In genomic region chr17:41880130-41880529, GRCh38 we compare ENCODE assay signal across 18 cellular contexts. TPM values are rescaled to one million over a fixed set of nuclear protein-coding genes. Genes with fewer than 3 reads are reported as not detected.
A peak's percentile ranks its signal among the peaks of the same experiment; 100 is the strongest.
DNase-seq lines count a peak whose midpoint lies in the region; ATAC-seq, FAIRE-seq and TF ChIP-seq lines count a peak whose summit lies in the region.
"Had no signal": no experiment of that assay in that cellular context is flagged by ENCODE, and none has a peak within 500 bp of the region (broad histone marks: within the 10 kb centered on the region; RNA-seq: fewer than 3 reads in every experiment).

No MANE protein-coding gene starts in this region.

- no peak for TF ChIP-seq POLR2A in HepG2 (IDR thresholded peaks at IDR 0.05; ENCODE audit: insufficient read depth in 1 of 2, low read depth in 2 of 2, low read length in 2 of 2)

- TF ChIP-seq EP300 in HepG2 (IDR thresholded peaks at IDR 0.05; ENCODE audit: low read depth in 2 of 2, low read length in 2 of 2) (no peak), HepG2 (CRISPR knock-in tag; IDR thresholded peaks at IDR 0.05; ENCODE audit: borderline replicate concordance) (no peak)

- POLR2A ChIA-PET in HepG2 (lab: Yijun Ruan, JAX) (no interaction called here), MCF 10A (lab: Yijun Ruan, JAX) (interaction anchor here (0.9 to 1.2 kb wide), 2 partner anchors 10 to 16 kb away, joined by 3 read pairs; no protein-coding TSS in a partner anchor)

- H3K27ac ChIP-seq in liver (ENCODE audit: low read depth in 1 of 2, low read length in 2 of 2): no peak overlapping the region
- no peak overlapping the region for H3K27ac ChIP-seq in HepG2 (ENCODE audit: extremely low read length, insufficient read depth, low read length)
- peak overlapping the region; percentile 92 for H3K27ac ChIP-seq in WERI-Rb-1
- H3K27ac ChIP-seq: C4-2B had no signal

- BruUV-seq in HepG2 (replicated peaks; lab: Mats Ljungman, UMichigan): no TSS peak
- no TSS peak for BruUV-seq in MCF 10A (replicated peaks; lab: Mats Ljungman, UMichigan)

- H4K20me1 ChIP-seq in HepG2 (ENCODE audit: insufficient read depth, low read length): no peaks in the 10 kb centered on the region

- H3K27me3 Mint-ChIP-seq in MCF 10A (ENCODE audit: insufficient read depth, unreplicated experiment): no peaks in the 10 kb centered on the region
- H3K27me3 Mint-ChIP-seq: CD4-positive, alpha-beta memory T cell had no signal

- no peak overlapping the region for H3K4me3 Mint-ChIP-seq in MCF 10A (ENCODE audit: unreplicated experiment)
- H3K4me3 Mint-ChIP-seq: CD4-positive, alpha-beta memory T cell; HFFc6 had no signal

- in situ Hi-C loops in HepG2 (cut with HindIII; ENCODE audit: extremely low pct_ligation_motif_present, low pct_unique_long_range_greater_than_20kb): no loop called here

- TF ChIP-seq RAD21 in liver (IDR thresholded peaks at IDR 0.05) (no peak), HepG2 (CRISPR knock-in tag; IDR thresholded peaks at IDR 0.05) (no peak)

- H3K36me3 Mint-ChIP-seq in MCF 10A (ENCODE audit: insufficient read depth, unreplicated experiment): peaks cover 89% of the 10 kb centered on the region

- H3K9me3 Mint-ChIP-seq in MCF 10A (ENCODE audit: unreplicated experiment): no peaks in the 10 kb centered on the region
- H3K9me3 Mint-ChIP-seq: CD4-positive, alpha-beta memory T cell; HFFc6 had no signal

- no peak overlapping the region for H3K9ac ChIP-seq in liver (ENCODE audit: low read depth in 1 of 2, low read length in 2 of 2)
- H3K9ac ChIP-seq in HepG2 (ENCODE audit: insufficient read depth, low read depth, low read length): no peak overlapping the region

- intact Hi-C loops in HepG2 (cut with micrococcal nuclease; ENCODE audit: unreplicated experiment) (no loop called here), MCF 10A (cut with micrococcal nuclease) (no loop called here)

- no peak for FAIRE-seq in HepG2 (lab: Jason Lieb, UNC)
- FAIRE-seq: A204.1, G401.6, GM12891, H1 had no signal

- no peak overlapping the region for H3K4me2 ChIP-seq in HepG2 (ENCODE audit: low read depth, low read length)

- H3K27me3 ChIP-seq in liver (ENCODE audit: control insufficient read depth in 4 of 4, insufficient read depth in 4 of 4, low read length in 3 of 4) (no peaks in the 10 kb centered on the region), HepG2 (ENCODE audit: control insufficient read depth in 1 of 2, insufficient read depth in 2 of 2, low read length in 2 of 2) (no peaks in the 10 kb centered on the region), WERI-Rb-1 (ENCODE audit: insufficient read depth, low read depth, severe bottlenecking) (no peaks in the 10 kb centered on the region)
- H3K27me3 ChIP-seq: BE2C had no signal

- TF ChIP-seq CTCF in liver (IDR thresholded peaks at IDR 0.05; ENCODE audit: low read depth, low read length, missing input control) (no peak), HepG2 (CRISPR knock-in tag; IDR thresholded peaks at IDR 0.05) (no peak), WERI-Rb-1 (IDR thresholded peaks at IDR 0.05; ENCODE audit: low read depth, low read length) (no peak), MCF 10A (IDR thresholded peaks at IDR 0.05; ENCODE audit: unreplicated experiment) (no peak)

- no peak overlapping the region for H3K4me3 ChIP-seq in liver (ENCODE audit: low read depth in 1 of 3, low read length in 3 of 3)
- H3K4me3 ChIP-seq in HepG2 (replicated peaks in 1 of 3; ENCODE audit: insufficient read depth in 1 of 3, low read depth in 2 of 3, low read length in 3 of 3): no peak overlapping the region
- no peak overlapping the region for H3K4me3 ChIP-seq in WERI-Rb-1 (ENCODE audit: low read depth, low read length)

- 52% methylated on average over 4 of the region's 4 CpGs for WGBS in liver
- 94% methylated on average over 4 of the region's 4 CpGs for WGBS in HepG2 (ENCODE audit: low lambda C conversion rate)

- H2AFZ ChIP-seq in HepG2 (ENCODE audit: low read length): no peak overlapping the region

- peaks cover 15 to 44% (median 37%) of the 10 kb centered on the region in 4 donors for H3K36me3 ChIP-seq in liver (ENCODE audit: control insufficient read depth in 4 of 4, insufficient read depth in 3 of 4, low read depth in 1 of 4, low read length in 3 of 4)
- peaks cover 37 to 72% of the 10 kb centered on the region in 2 experiments for H3K36me3 ChIP-seq in HepG2 (replicated peaks in 1 of 2; ENCODE audit: control insufficient read depth in 1 of 2, insufficient read depth in 2 of 2, low read length in 2 of 2)
- peaks cover 92% of the 10 kb centered on the region for H3K36me3 ChIP-seq in WERI-Rb-1

- ATAC-seq in HepG2: no peak
- ATAC-seq in GM18909 (IDR thresholded peaks at IDR 0.05; ENCODE audit: poor library complexity, unreplicated experiment): no peak

- DNase-seq in HepG2 (ENCODE audit: low spot score) (no peak), WERI-Rb-1 (no peak), MCF 10A (ENCODE audit: unreplicated experiment) (no peak)
- DNase-seq: BE2C; CD4-positive, alpha-beta memory T cell; DMS153; DMS79 treated with DMSO at 0.1 percent for 48 hours; EL; HCEC 1CT; HFFc6 had no signal

- CTCF ChIA-PET in HepG2 (lab: Yijun Ruan, JAX; ENCODE audit: low intra/inter-chr PET ratio, low total read pairs) (no interaction called here), MCF 10A (lab: Yijun Ruan, JAX) (no interaction called here)

- no peaks in the 10 kb centered on the region for H3K79me2 ChIP-seq in HepG2 (ENCODE audit: insufficient read depth, low read length)

- H3K4me1 Mint-ChIP-seq in MCF 10A (ENCODE audit: insufficient read depth, unreplicated experiment): no peaks in the 10 kb centered on the region

- H3K4me1 ChIP-seq in liver (ENCODE audit: control insufficient read depth in 4 of 4, insufficient read depth in 4 of 4, low read length in 3 of 4): peaks cover 0 to 6% (median 5%) of the 10 kb centered on the region in 4 donors
- H3K4me1 ChIP-seq in HepG2 (ENCODE audit: insufficient read depth, low read length): peaks cover under 1% of the 10 kb centered on the region; the same call in 1 of the 2 replicates
- H3K4me1 ChIP-seq: BE2C had no signal

- H3K9me3 ChIP-seq in liver (ENCODE audit: control insufficient read depth in 4 of 4, low read length in 3 of 4) (no peaks in the 10 kb centered on the region), HepG2 (ENCODE audit: low read length) (no peaks in the 10 kb centered on the region), WERI-Rb-1 (ENCODE audit: severe bottlenecking) (no peaks in the 10 kb centered on the region)
- H3K9me3 ChIP-seq: BE2C had no signal

- H3K27ac Mint-ChIP-seq in MCF 10A (ENCODE audit: low read depth, unreplicated experiment): no peak overlapping the region
- H3K27ac Mint-ChIP-seq: HFFc6 had no signal

RNA-seq across cellular contexts. Expression of gene KLHL11, which starts 14.9 kb away (rescaled TPM):
- 10 to 100 TPM; 11.9 to 12.6 TPM for total RNA-seq in liver
- 1 to 10 TPM in 1 of 2 donors, under 1 TPM in 1; 0.68 to 2.4 TPM for polyA plus RNA-seq in liver
- total RNA-seq in HepG2 (2016; rRNA removed; fragmentation: Illumina TruSeq; extraction: Trizol): 27.5 and 37.1 TPM in 2 replicates
- total RNA-seq in HepG2 (2016; cell fraction: cytosol; rRNA removed; fragmentation: Illumina TruSeq; extraction: Trizol; ENCODE audit: low read depth): 2.5 and 3.0 TPM in 2 replicates
- 25.7 and 35.1 TPM in 2 replicates for total RNA-seq in HepG2 (2016; cell fraction: insoluble cytoplasmic fraction; rRNA removed; fragmentation: Illumina TruSeq; extraction: Trizol)
- 6.3 and 7.6 TPM in 2 replicates for total RNA-seq in HepG2 (2016; cell fraction: membrane; rRNA removed; fragmentation: Illumina TruSeq; extraction: Trizol)
- 18.3 and 20.0 TPM in 2 replicates for total RNA-seq in HepG2 (2016; cell fraction: nucleus; rRNA removed; fragmentation: Illumina TruSeq; extraction: Trizol)
- polyA plus RNA-seq in HepG2 (2011; rRNA removed): 7.4 and 7.7 TPM in 2 replicates
- polyA plus RNA-seq in HepG2 (2011; cell fraction: cytosol; rRNA removed): 4.0 and 5.2 TPM in 2 replicates
- 5.7 and 5.8 TPM in 2 replicates for polyA plus RNA-seq in HepG2 (2011; cell fraction: nucleus; rRNA removed)
- 1.4 and 1.9 TPM in 2 replicates for polyA plus RNA-seq in HepG2 (2012)
- polyA plus RNA-seq in HepG2 (2016; cell fraction: cytosol; fragmentation: Illumina TruSeq; extraction: Trizol; ENCODE audit: low read depth): 0.03 and 0.08 TPM in 2 replicates
- polyA plus RNA-seq in HepG2 (2016; cell fraction: insoluble cytoplasmic fraction; fragmentation: Illumina TruSeq; extraction: Trizol; ENCODE audit: low read depth): 2.2 and 2.6 TPM in 2 replicates
- polyA plus RNA-seq in HepG2 (2016; cell fraction: membrane; fragmentation: Illumina TruSeq; extraction: Trizol; ENCODE audit: low read depth): 0.37 and 0.49 TPM in 2 replicates
- polyA plus RNA-seq in HepG2 (2016; cell fraction: nucleus; fragmentation: Illumina TruSeq; extraction: Trizol; ENCODE audit: insufficient read depth, low read depth): 5.5 and 6.3 TPM in 2 replicates
- 26.1 and 45.0 TPM in 2 replicates for polyA minus RNA-seq in HepG2 (2011; rRNA and poly(A)+ RNA removed; ENCODE audit: low replicate concordance)
- polyA minus RNA-seq in HepG2 (2011; cell fraction: cytosol; rRNA and poly(A)+ RNA removed): 22.9 and 26.0 TPM in 2 replicates
- polyA minus RNA-seq in HepG2 (2011; cell fraction: nucleus; rRNA and poly(A)+ RNA removed): 10.8 and 17.8 TPM in 2 replicates
- 19.1 and 22.3 TPM in 2 replicates for total RNA-seq in MCF 10A (2022)

RNA-seq across cellular contexts. Expression of gene ACLY, which starts 38.6 kb away (rescaled TPM):
- total RNA-seq in liver (100 to 1,000 TPM in 1 of 2 donors, 10 to 100 TPM in 1; 55.4 to 133 TPM), HepG2 (2016; rRNA removed; fragmentation: Illumina TruSeq; extraction: Trizol) (218 and 277 TPM in 2 replicates), MCF 10A (2022) (67.7 and 67.9 TPM in 2 replicates)
- polyA plus RNA-seq in liver (10 to 100 TPM; 12.1 to 18.8 TPM), HepG2 (2011; rRNA removed) (111 and 143 TPM in 2 replicates)
- 24.5 and 29.0 TPM in 2 replicates for total RNA-seq in HepG2 (2016; cell fraction: cytosol; rRNA removed; fragmentation: Illumina TruSeq; extraction: Trizol; ENCODE audit: low read depth)
- total RNA-seq in HepG2 (2016; cell fraction: insoluble cytoplasmic fraction; rRNA removed; fragmentation: Illumina TruSeq; extraction: Trizol): 218 and 232 TPM in 2 replicates
- 75.9 and 85.9 TPM in 2 replicates for total RNA-seq in HepG2 (2016; cell fraction: membrane; rRNA removed; fragmentation: Illumina TruSeq; extraction: Trizol)
- 147 and 157 TPM in 2 replicates for total RNA-seq in HepG2 (2016; cell fraction: nucleus; rRNA removed; fragmentation: Illumina TruSeq; extraction: Trizol)
- polyA plus RNA-seq in HepG2 (2011; cell fraction: cytosol; rRNA removed): 98.4 and 118 TPM in 2 replicates
- 94.3 and 115 TPM in 2 replicates for polyA plus RNA-seq in HepG2 (2011; cell fraction: nucleus; rRNA removed)
- 93.3 and 115 TPM in 2 replicates for polyA plus RNA-seq in HepG2 (2012)
- polyA plus RNA-seq in HepG2 (2016; cell fraction: cytosol; fragmentation: Illumina TruSeq; extraction: Trizol; ENCODE audit: low read depth): 12.6 and 14.2 TPM in 2 replicates
- polyA plus RNA-seq in HepG2 (2016; cell fraction: insoluble cytoplasmic fraction; fragmentation: Illumina TruSeq; extraction: Trizol; ENCODE audit: low read depth): 183 and 215 TPM in 2 replicates
- 30.1 and 37.0 TPM in 2 replicates for polyA plus RNA-seq in HepG2 (2016; cell fraction: membrane; fragmentation: Illumina TruSeq; extraction: Trizol; ENCODE audit: low read depth)
- polyA plus RNA-seq in HepG2 (2016; cell fraction: nucleus; fragmentation: Illumina TruSeq; extraction: Trizol; ENCODE audit: insufficient read depth, low read depth): 178 and 193 TPM in 2 replicates
- 364 TPM in 2 replicates for polyA minus RNA-seq in HepG2 (2011; rRNA and poly(A)+ RNA removed; ENCODE audit: low replicate concordance)
- polyA minus RNA-seq in HepG2 (2011; cell fraction: cytosol; rRNA and poly(A)+ RNA removed): 190 and 249 TPM in 2 replicates
- polyA minus RNA-seq in HepG2 (2011; cell fraction: nucleus; rRNA and poly(A)+ RNA removed): 60.3 and 96.6 TPM in 2 replicates

RNA-seq across cellular contexts. Expression of gene KLHL10, which starts 42.5 kb away (rescaled TPM):
- under 1 TPM in 1 of 2 donors, not detected in 1; 0.17 TPM for total RNA-seq in liver
- polyA plus RNA-seq in liver: under 1 TPM; 0.03 to 0.07 TPM
- 0.04 TPM in 1 of 2 replicates, not detected in the other for total RNA-seq in HepG2 (2016; rRNA removed; fragmentation: Illumina TruSeq; extraction: Trizol)
- 0.09 TPM in 1 of 2 replicates, not detected in the other for total RNA-seq in HepG2 (2016; cell fraction: cytosol; rRNA removed; fragmentation: Illumina TruSeq; extraction: Trizol; ENCODE audit: low read depth)
- 0.04 and 0.09 TPM in 2 replicates for total RNA-seq in HepG2 (2016; cell fraction: insoluble cytoplasmic fraction; rRNA removed; fragmentation: Illumina TruSeq; extraction: Trizol)
- not detected in 2 replicates for total RNA-seq in HepG2 (2016; cell fraction: membrane; rRNA removed; fragmentation: Illumina TruSeq; extraction: Trizol)
- total RNA-seq in HepG2 (2016; cell fraction: nucleus; rRNA removed; fragmentation: Illumina TruSeq; extraction: Trizol): not detected in 2 replicates
- 0.05 and 0.08 TPM in 2 replicates for polyA plus RNA-seq in HepG2 (2011; rRNA removed)
- polyA plus RNA-seq in HepG2 (2011; cell fraction: cytosol; rRNA removed): 0.03 TPM in 1 of 2 replicates, not detected in the other
- 0.05 and 0.13 TPM in 2 replicates for polyA plus RNA-seq in HepG2 (2011; cell fraction: nucleus; rRNA removed)
- polyA plus RNA-seq in HepG2 (2012): not detected in 2 replicates
- not detected in 2 replicates for polyA plus RNA-seq in HepG2 (2016; cell fraction: cytosol; fragmentation: Illumina TruSeq; extraction: Trizol; ENCODE audit: low read depth)
- not detected in 2 replicates for polyA plus RNA-seq in HepG2 (2016; cell fraction: insoluble cytoplasmic fraction; fragmentation: Illumina TruSeq; extraction: Trizol; ENCODE audit: low read depth)
- not detected in 2 replicates for polyA plus RNA-seq in HepG2 (2016; cell fraction: membrane; fragmentation: Illumina TruSeq; extraction: Trizol; ENCODE audit: low read depth)
- polyA plus RNA-seq in HepG2 (2016; cell fraction: nucleus; fragmentation: Illumina TruSeq; extraction: Trizol; ENCODE audit: insufficient read depth, low read depth): not detected in 2 replicates
- 0.12 TPM in 1 of 2 replicates, not detected in the other for polyA minus RNA-seq in HepG2 (2011; rRNA and poly(A)+ RNA removed; ENCODE audit: low replicate concordance)
- polyA minus RNA-seq in HepG2 (2011; cell fraction: cytosol; rRNA and poly(A)+ RNA removed): not detected in 2 replicates
- polyA minus RNA-seq in HepG2 (2011; cell fraction: nucleus; rRNA and poly(A)+ RNA removed): not detected in 2 replicates
- not detected in 2 replicates for total RNA-seq in MCF 10A (2022)
- total RNA-seq: CD4-positive, alpha-beta memory T cell; HFFc6; HT1080 had no signal
- polyA plus RNA-seq: CD4-positive, alpha-beta memory T cell had no signal

RNA-seq across cellular contexts. Expression of gene NT5C3B, which starts 44.1 kb away (rescaled TPM):
- total RNA-seq in liver (10 to 100 TPM; 15.3 to 32.0 TPM), HepG2 (2016; rRNA removed; fragmentation: Illumina TruSeq; extraction: Trizol) (92.1 and 104 TPM in 2 replicates), MCF 10A (2022) (59.8 and 65.1 TPM in 2 replicates)
- polyA plus RNA-seq in liver (10 to 100 TPM; 25.1 to 28.8 TPM), HepG2 (2011; rRNA removed) (119 and 126 TPM in 2 replicates)
- total RNA-seq in HepG2 (2016; cell fraction: cytosol; rRNA removed; fragmentation: Illumina TruSeq; extraction: Trizol; ENCODE audit: low read depth): 128 and 164 TPM in 2 replicates
- 87.1 and 106 TPM in 2 replicates for total RNA-seq in HepG2 (2016; cell fraction: insoluble cytoplasmic fraction; rRNA removed; fragmentation: Illumina TruSeq; extraction: Trizol)
- 198 and 220 TPM in 2 replicates for total RNA-seq in HepG2 (2016; cell fraction: membrane; rRNA removed; fragmentation: Illumina TruSeq; extraction: Trizol)
- 52.2 and 64.7 TPM in 2 replicates for total RNA-seq in HepG2 (2016; cell fraction: nucleus; rRNA removed; fragmentation: Illumina TruSeq; extraction: Trizol)
- polyA plus RNA-seq in HepG2 (2011; cell fraction: cytosol; rRNA removed): 116 and 145 TPM in 2 replicates
- 119 TPM in 2 replicates for polyA plus RNA-seq in HepG2 (2011; cell fraction: nucleus; rRNA removed)
- 77.4 and 82.6 TPM in 2 replicates for polyA plus RNA-seq in HepG2 (2012)
- 148 and 199 TPM in 2 replicates for polyA plus RNA-seq in HepG2 (2016; cell fraction: cytosol; fragmentation: Illumina TruSeq; extraction: Trizol; ENCODE audit: low read depth)
- 108 and 113 TPM in 2 replicates for polyA plus RNA-seq in HepG2 (2016; cell fraction: insoluble cytoplasmic fraction; fragmentation: Illumina TruSeq; extraction: Trizol; ENCODE audit: low read depth)
- polyA plus RNA-seq in HepG2 (2016; cell fraction: membrane; fragmentation: Illumina TruSeq; extraction: Trizol; ENCODE audit: low read depth): 207 and 224 TPM in 2 replicates
- polyA plus RNA-seq in HepG2 (2016; cell fraction: nucleus; fragmentation: Illumina TruSeq; extraction: Trizol; ENCODE audit: insufficient read depth, low read depth): 109 and 119 TPM in 2 replicates
- 36.5 and 43.6 TPM in 2 replicates for polyA minus RNA-seq in HepG2 (2011; rRNA and poly(A)+ RNA removed; ENCODE audit: low replicate concordance)
- 32.3 and 34.1 TPM in 2 replicates for polyA minus RNA-seq in HepG2 (2011; cell fraction: cytosol; rRNA and poly(A)+ RNA removed)
- 48.5 and 53.7 TPM in 2 replicates for polyA minus RNA-seq in HepG2 (2011; cell fraction: nucleus; rRNA and poly(A)+ RNA removed)

RNA-seq across cellular contexts. Expression of gene ODAD4, which starts 50.3 kb away (rescaled TPM):
- total RNA-seq in liver (1 to 10 TPM in 1 of 2 donors, under 1 TPM in 1; 0.25 to 1.0 TPM), HepG2 (2016; rRNA removed; fragmentation: Illumina TruSeq; extraction: Trizol) (0.53 and 0.60 TPM in 2 replicates), MCF 10A (2022) (0.96 and 1.3 TPM in 2 replicates)
- polyA plus RNA-seq in liver (under 1 TPM; 0.07 to 0.21 TPM), HepG2 (2011; rRNA removed) (0.48 and 0.73 TPM in 2 replicates)
- total RNA-seq in HepG2 (2016; cell fraction: cytosol; rRNA removed; fragmentation: Illumina TruSeq; extraction: Trizol; ENCODE audit: low read depth): 0.18 TPM in 1 of 2 replicates, not detected in the other
- total RNA-seq in HepG2 (2016; cell fraction: insoluble cytoplasmic fraction; rRNA removed; fragmentation: Illumina TruSeq; extraction: Trizol): 0.41 and 0.92 TPM in 2 replicates
- total RNA-seq in HepG2 (2016; cell fraction: membrane; rRNA removed; fragmentation: Illumina TruSeq; extraction: Trizol): 0.09 and 0.28 TPM in 2 replicates
- total RNA-seq in HepG2 (2016; cell fraction: nucleus; rRNA removed; fragmentation: Illumina TruSeq; extraction: Trizol): 0.37 and 1.4 TPM in 2 replicates
- 0.15 and 0.35 TPM in 2 replicates for polyA plus RNA-seq in HepG2 (2011; cell fraction: cytosol; rRNA removed)
- 0.88 and 1.5 TPM in 2 replicates for polyA plus RNA-seq in HepG2 (2011; cell fraction: nucleus; rRNA removed)
- polyA plus RNA-seq in HepG2 (2012): 0.57 and 0.59 TPM in 2 replicates
- 0.10 TPM in 1 of 2 replicates, not detected in the other for polyA plus RNA-seq in HepG2 (2016; cell fraction: cytosol; fragmentation: Illumina TruSeq; extraction: Trizol; ENCODE audit: low read depth)
- polyA plus RNA-seq in HepG2 (2016; cell fraction: insoluble cytoplasmic fraction; fragmentation: Illumina TruSeq; extraction: Trizol; ENCODE audit: low read depth): 0.72 and 1.5 TPM in 2 replicates
- polyA plus RNA-seq in HepG2 (2016; cell fraction: membrane; fragmentation: Illumina TruSeq; extraction: Trizol; ENCODE audit: low read depth): 0.08 TPM in 1 of 2 replicates, not detected in the other
- 0.74 and 1.3 TPM in 2 replicates for polyA plus RNA-seq in HepG2 (2016; cell fraction: nucleus; fragmentation: Illumina TruSeq; extraction: Trizol; ENCODE audit: insufficient read depth, low read depth)
- polyA minus RNA-seq in HepG2 (2011; rRNA and poly(A)+ RNA removed; ENCODE audit: low replicate concordance): 0.48 TPM in 1 of 2 replicates, not detected in the other
- not detected in 2 replicates for polyA minus RNA-seq in HepG2 (2011; cell fraction: cytosol; rRNA and poly(A)+ RNA removed)
- polyA minus RNA-seq in HepG2 (2011; cell fraction: nucleus; rRNA and poly(A)+ RNA removed): 1.3 and 4.0 TPM in 2 replicates
